Comparison of ENCODE assay signal across 9 cellular contexts in genomic region chr6:11460001-11460668, GRCh38.
DNase-seq lines count a peak whose midpoint lies in the region; ATAC-seq and TF ChIP-seq lines count a peak whose summit lies in the region.
"Had no signal": no experiment of that assay in that cellular context is flagged by ENCODE, and none has a peak within 500 bp of the region (broad histone marks: within the 10 kb centered on the region; RNA-seq: fewer than 3 reads in every experiment).

No MANE protein-coding gene starts in this region.

- no peaks in the 10 kb centered on the region for H3K4me1 ChIP-seq in liver (ENCODE audit: control insufficient read depth in 4 of 4, insufficient read depth in 4 of 4, low read length in 3 of 4)
- H3K4me1 ChIP-seq in effector memory CD4-positive, alpha-beta T cell (ENCODE audit: control insufficient read depth, insufficient read depth, low read length, poor library complexity, severe bottlenecking), result no peaks in the 10 kb centered on the region

- peak; percentile 36 for ATAC-seq in HG02798 (IDR thresholded peaks at IDR 0.05; ENCODE audit: poor library complexity, unreplicated experiment)

- H3K9me3 Mint-ChIP-seq in activated CD4-positive, alpha-beta T cell treated with anti-CD3 and anti-CD28 coated beads, Interleukin-2, amount 10 ng/mL, durations not matched to agents 7 days and 5 days, result no peaks in the 10 kb centered on the region
- H3K9me3 Mint-ChIP-seq in T-helper 1 cell treated with Interleukin-12 subunit alpha and Interleukin-12 subunit beta and Interleukin-4 antibody, amounts not matched to agents 30 μg/mL and 1 μg/mL, for 36 hours, result peaks cover 7% of the 10 kb centered on the region

- no peaks in the 10 kb centered on the region for H3K9me3 ChIP-seq in liver (ENCODE audit: control insufficient read depth in 4 of 4, low read length in 3 of 4)
- no peaks in the 10 kb centered on the region for H3K9me3 ChIP-seq in effector memory CD4-positive, alpha-beta T cell (ENCODE audit: control insufficient read depth, low read length)

- H3K27me3 Mint-ChIP-seq in activated CD4-positive, alpha-beta T cell treated with anti-CD3 and anti-CD28 coated beads, Interleukin-2, amount 10 ng/mL, durations not matched to agents 7 days and 5 days, result no peaks in the 10 kb centered on the region
- no peaks in the 10 kb centered on the region for H3K27me3 Mint-ChIP-seq in T-helper 1 cell treated with Interleukin-12 subunit alpha and Interleukin-12 subunit beta and Interleukin-4 antibody, amounts not matched to agents 30 μg/mL and 1 μg/mL, for 36 hours (ENCODE audit: low read depth)

- 88% methylated on average over 4 of the region's 4 CpGs for WGBS in liver

- H3K4me3 ChIP-seq in liver (ENCODE audit: low read depth in 1 of 3, low read length in 3 of 3), result no peak overlapping the region
- H3K4me3 ChIP-seq in effector memory CD4-positive, alpha-beta T cell (ENCODE audit: insufficient read depth, low read depth, low read length, poor library complexity, severe bottlenecking), result no peak overlapping the region

- CTCF ChIA-PET in activated CD4-positive, alpha-beta T cell treated with anti-CD3 and anti-CD28 coated beads, Interleukin-2, amount 10 ng/mL, durations not matched to agents 7 days and 5 days (lab: Charles Lee), result interaction anchor here (1.0 to 1.5 kb wide), 4 partner anchors 15 to 332 kb away, joined by 3 to 5 read pairs (median 3); no protein-coding TSS in a partner anchor

- no peak for TF ChIP-seq CTCF in liver (IDR thresholded peaks at IDR 0.05; ENCODE audit: low read depth, low read length, missing input control)

- H3K27ac ChIP-seq in liver (ENCODE audit: low read depth in 1 of 2, low read length in 2 of 2), result no peak overlapping the region
- H3K27ac ChIP-seq in effector memory CD4-positive, alpha-beta T cell (ENCODE audit: insufficient read depth, low read length, poor library complexity, severe bottlenecking), result no peak overlapping the region

- H3K36me3 Mint-ChIP-seq in activated CD4-positive, alpha-beta T cell treated with anti-CD3 and anti-CD28 coated beads, Interleukin-2, amount 10 ng/mL, durations not matched to agents 7 days and 5 days (ENCODE audit: low read depth), result no peaks in the 10 kb centered on the region
- peaks cover 4% of the 10 kb centered on the region for H3K36me3 Mint-ChIP-seq in T-helper 1 cell treated with Interleukin-12 subunit alpha and Interleukin-12 subunit beta and Interleukin-4 antibody, amounts not matched to agents 30 μg/mL and 1 μg/mL, for 36 hours (ENCODE audit: low read depth)

- H3K4me1 Mint-ChIP-seq in activated CD4-positive, alpha-beta T cell treated with anti-CD3 and anti-CD28 coated beads, Interleukin-2, amount 10 ng/mL, durations not matched to agents 7 days and 5 days, result peaks cover 21% of the 10 kb centered on the region
- H3K4me1 Mint-ChIP-seq in T-helper 1 cell treated with Interleukin-12 subunit alpha and Interleukin-12 subunit beta and Interleukin-4 antibody, amounts not matched to agents 30 μg/mL and 1 μg/mL, for 36 hours (ENCODE audit: low read depth), result peaks cover 23% of the 10 kb centered on the region

- POLR2A ChIA-PET in activated CD4-positive, alpha-beta T cell treated with anti-CD3 and anti-CD28 coated beads, Interleukin-2, amount 10 ng/mL, durations not matched to agents 7 days and 5 days (lab: Charles Lee), result interaction anchor here (0.5 to 0.6 kb wide), 2 partner anchors 19 to 303 kb away, joined by 3 to 5 read pairs; no protein-coding TSS in a partner anchor

- H3K27ac Mint-ChIP-seq in activated CD4-positive, alpha-beta T cell treated with anti-CD3 and anti-CD28 coated beads, Interleukin-2, amount 10 ng/mL, durations not matched to agents 7 days and 5 days, result peak overlapping the region; percentile 60
- peak overlapping the region; percentile 81 for H3K27ac Mint-ChIP-seq in T-helper 1 cell treated with Interleukin-12 subunit alpha and Interleukin-12 subunit beta and Interleukin-4 antibody, amounts not matched to agents 30 μg/mL and 1 μg/mL, for 36 hours

- H3K9ac ChIP-seq in liver (ENCODE audit: low read depth in 1 of 2, low read length in 2 of 2), result no peak overlapping the region

- no peak for DNase-seq in activated CD4-positive, alpha-beta T cell treated with anti-CD3 and anti-CD28 coated beads, Interleukin-2, amount 10 ng/mL, durations not matched to agents 7 days and 5 days
- DNase-seq in activated CD4-positive, alpha-beta T cell treated with anti-CD3 and anti-CD28 coated beads, Interleukin-2, amount 50 U/mL, for 4 hours, result no peak
- DNase-seq in occipital lobe (lab: John Stamatoyannopoulos, UW) (no peak), SW 1271 (lab: John Stamatoyannopoulos, UW) (no peak)
- no peak for DNase-seq in effector memory CD4-positive, alpha-beta T cell

- no peaks in the 10 kb centered on the region for H3K36me3 ChIP-seq in liver (ENCODE audit: control insufficient read depth in 4 of 4, insufficient read depth in 3 of 4, low read depth in 1 of 4, low read length in 3 of 4)
- no peaks in the 10 kb centered on the region for H3K36me3 ChIP-seq in effector memory CD4-positive, alpha-beta T cell (ENCODE audit: control insufficient read depth, insufficient read depth, low read length)

- H3K27me3 ChIP-seq in liver (ENCODE audit: control insufficient read depth in 4 of 4, insufficient read depth in 4 of 4, low read length in 3 of 4), result no peaks in the 10 kb centered on the region
- H3K27me3 ChIP-seq in effector memory CD4-positive, alpha-beta T cell (replicated peaks; ENCODE audit: control insufficient read depth, insufficient read depth, low read length, poor library complexity, severe bottlenecking), result no peaks in the 10 kb centered on the region

- peak; percentile 29 to 48 for TF ChIP-seq RAD21 in liver (IDR thresholded peaks at IDR 0.05)

- H3K4me3 Mint-ChIP-seq in activated CD4-positive, alpha-beta T cell treated with anti-CD3 and anti-CD28 coated beads, Interleukin-2, amount 10 ng/mL, durations not matched to agents 7 days and 5 days, result no peak overlapping the region
- peak overlapping the region; percentile 59 for H3K4me3 Mint-ChIP-seq in T-helper 1 cell treated with Interleukin-12 subunit alpha and Interleukin-12 subunit beta and Interleukin-4 antibody, amounts not matched to agents 30 μg/mL and 1 μg/mL, for 36 hours
- H3K4me3 Mint-ChIP-seq: neural crest cell had no signal

TF ChIP-seq in liver, 16 proteins besides CTCF, POLR2A, EP300 and RAD21:
- TF ChIP-seq, protein P1, sequence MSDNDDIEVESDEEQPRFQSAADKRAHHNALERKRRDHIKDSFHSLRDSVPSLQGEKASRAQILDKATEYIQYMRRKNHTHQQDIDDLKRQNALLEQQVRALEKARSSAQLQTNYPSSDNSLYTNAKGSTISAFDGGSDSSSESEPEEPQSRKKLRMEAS (IDR thresholded peaks at IDR 0.05), result no peak
- TF ChIP-seq NR2F2 (IDR thresholded peaks at IDR 0.05), result peak; percentile 16
